Comparison of ENCODE assay signal across 8 cellular contexts in the genomic region with DNA sequence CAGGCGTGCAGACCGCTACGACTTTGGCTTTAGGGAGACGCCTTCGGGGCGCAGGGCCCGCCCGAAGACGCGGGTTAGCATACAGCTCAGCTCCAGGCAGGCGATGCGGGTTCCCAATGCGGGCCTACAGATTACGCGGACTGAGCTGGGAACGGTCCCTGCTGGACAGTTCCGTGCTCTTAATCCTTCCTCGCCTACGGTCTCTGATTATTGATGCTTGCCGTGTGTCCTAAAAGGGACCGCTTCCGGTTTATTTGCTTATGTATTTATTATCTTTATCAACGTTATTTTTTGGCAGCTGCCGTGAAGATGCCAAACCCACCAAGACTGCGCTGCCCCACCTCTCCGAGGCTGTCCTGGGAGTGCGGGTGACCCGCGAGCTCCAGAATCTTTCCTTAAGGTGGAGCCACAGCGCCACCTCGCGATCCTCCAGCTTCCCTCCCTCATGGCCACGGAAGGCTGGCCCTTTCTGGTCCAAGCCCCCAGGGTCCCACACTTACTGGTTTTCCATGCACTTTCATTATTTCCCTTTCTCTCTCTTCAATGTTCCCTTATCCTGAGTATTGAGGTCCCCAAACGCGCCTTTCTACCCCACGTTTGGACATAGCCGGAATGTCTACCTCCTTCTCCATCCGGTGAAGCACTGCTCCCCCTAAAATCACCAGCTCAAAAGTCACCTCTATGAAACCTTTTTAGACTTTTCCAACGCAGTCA. TPM values are rescaled to one million over a fixed set of nuclear protein-coding genes. Genes with fewer than 3 reads are reported as not detected.
DNase-seq lines count a peak whose midpoint lies in the region; ATAC-seq and TF ChIP-seq lines count a peak whose summit lies in the region.

No MANE protein-coding gene starts in this region.

- H3K4me1 Mint-ChIP-seq in HFFc6 (ENCODE audit: low read depth): peaks cover 9% of the 10 kb centered on the region
- H3K4me1 Mint-ChIP-seq in activated B cell treated with CpG ODN at 0.5 μM for 24 hours: peaks cover 53% of the 10 kb centered on the region
- H3K4me1 Mint-ChIP-seq in central memory CD8-positive, alpha-beta T cell: peaks cover 21% of the 10 kb centered on the region

- no peak overlapping the region for H3K27ac Mint-ChIP-seq in HFFc6
- H3K27ac Mint-ChIP-seq in activated B cell treated with CpG ODN at 0.5 μM for 24 hours: peak overlapping the region; percentile 95
- no peak overlapping the region for H3K27ac Mint-ChIP-seq in central memory CD8-positive, alpha-beta T cell (ENCODE audit: low read depth)

- H3K9me3 Mint-ChIP-seq in HFFc6 (no peaks in the 10 kb centered on the region), activated B cell treated with CpG ODN at 0.5 μM for 24 hours (no peaks in the 10 kb centered on the region)
- no peaks in the 10 kb centered on the region for H3K9me3 Mint-ChIP-seq in central memory CD8-positive, alpha-beta T cell

- H3K4me3 Mint-ChIP-seq in HFFc6: peak overlapping the region; percentile 78
- peak overlapping the region; percentile 86 for H3K4me3 Mint-ChIP-seq in activated B cell treated with CpG ODN at 0.5 μM for 24 hours
- peak overlapping the region; percentile 69 for H3K4me3 Mint-ChIP-seq in central memory CD8-positive, alpha-beta T cell

- TF ChIP-seq CTCF in HFFc6 (IDR thresholded peaks at IDR 0.05): peak; percentile 95
- TF ChIP-seq CTCF in activated B cell treated with CpG ODN at 0.5 μM for 24 hours (IDR thresholded peaks at IDR 0.05): peak; percentile 69

- DNase-seq in NCI-H1436 (lab: John Stamatoyannopoulos, UW) (peak; percentile 66), NCI-H1436 treated with DMSO at 0.1 percent for 48 hours (lab: John Stamatoyannopoulos, UW) (no peak), HFFc6 (peak; percentile 36), NCI-H1092 treated with DMSO at 0.1 percent for 48 hours (lab: John Stamatoyannopoulos, UW) (peak; percentile 52), activated B cell treated with CpG ODN at 0.5 μM for 24 hours (peak; percentile 79), left kidney (ENCODE audit: low read depth, low spot score) (peak; percentile 91)
- DNase-seq in central memory CD8-positive, alpha-beta T cell (ENCODE audit: low spot score in 2 of 2): peak; percentile 39 to 60
- DNase-seq in stimulated activated CD4-positive, alpha-beta T cell treated with anti-CD3 and anti-CD28 coated beads, Interleukin-4, amount 100 ng/mL, for 1 hour: peak; percentile 79

- intact Hi-C loops in activated B cell treated with CpG ODN at 0.5 μM for 24 hours (cut with micrococcal nuclease): loop anchor here (1.0 to 10.0 kb wide), 9 partner anchors 8 to 1286 kb away; no protein-coding TSS in a partner anchor

- H3K36me3 Mint-ChIP-seq in HFFc6 (ENCODE audit: low read depth) (no peaks in the 10 kb centered on the region), activated B cell treated with CpG ODN at 0.5 μM for 24 hours (ENCODE audit: low read depth) (peaks cover 21% of the 10 kb centered on the region)
- H3K36me3 Mint-ChIP-seq in central memory CD8-positive, alpha-beta T cell (ENCODE audit: insufficient read depth): peaks cover 8% of the 10 kb centered on the region

- ATAC-seq in activated B cell treated with CpG ODN at 0.5 μM for 24 hours (ENCODE audit: low read depth): peak; percentile 71
- ATAC-seq in central memory CD8-positive, alpha-beta T cell (replicated peaks; ENCODE audit: extremely low read depth, poor library complexity, severe bottlenecking): peak; percentile 57

- POLR2A ChIA-PET in activated B cell treated with CpG ODN at 0.5 μM for 24 hours (lab: Charles Lee): interaction anchor here (0.5 to 13.9 kb wide), 46 partner anchors 9 to 1287 kb away, joined by 3 to 483 read pairs (median 6); no protein-coding TSS in a partner anchor

- H3K27me3 Mint-ChIP-seq in HFFc6 (ENCODE audit: insufficient read depth) (peaks cover 54% of the 10 kb centered on the region), activated B cell treated with CpG ODN at 0.5 μM for 24 hours (no peaks in the 10 kb centered on the region)
- H3K27me3 Mint-ChIP-seq in central memory CD8-positive, alpha-beta T cell: peaks cover 94% of the 10 kb centered on the region

- CTCF ChIA-PET in activated B cell treated with CpG ODN at 0.5 μM for 24 hours (lab: Charles Lee): interaction anchor here (0.6 to 9.6 kb wide), 52 partner anchors 17 to 1345 kb away, joined by 3 to 231 read pairs (median 4); no protein-coding TSS in a partner anchor

RNA-seq across cellular contexts. Expression of gene EBF1, which starts 7.0 kb away (rescaled TPM):
- under 1 TPM in 4 of 6 experiments, not detected in 2; 0.16 to 0.41 (median 0.26) TPM for total RNA-seq in HFFc6 (2021; fragmentation: NEBNext Ultra II Directional; extraction: Animal tissue kit (Norgen Biotek cat#: 25700))
- total RNA-seq in activated B cell treated with CpG ODN at 0.5 μM for 24 hours: 195 and 247 TPM in 2 replicates

Comparison
In these comparisons a context has a peak if more than half of its experiments do, and no peak if none do; other contexts are left out.
1. RNA of gene EBF1, which starts 7.0 kb away (total RNA-seq): 195 to 247 TPM in activated B cell treated with CpG ODN at 0.5 μM for 24 hours; 0.16 to 0.41 TPM in HFFc6; every median in the first group is over 100 times any median in the second.
2. Peak in every context shown above with its lines, with median percentiles within 50 percentile points of each other: H3K4me3 Mint-ChIP-seq.